In the genomic region with DNA sequence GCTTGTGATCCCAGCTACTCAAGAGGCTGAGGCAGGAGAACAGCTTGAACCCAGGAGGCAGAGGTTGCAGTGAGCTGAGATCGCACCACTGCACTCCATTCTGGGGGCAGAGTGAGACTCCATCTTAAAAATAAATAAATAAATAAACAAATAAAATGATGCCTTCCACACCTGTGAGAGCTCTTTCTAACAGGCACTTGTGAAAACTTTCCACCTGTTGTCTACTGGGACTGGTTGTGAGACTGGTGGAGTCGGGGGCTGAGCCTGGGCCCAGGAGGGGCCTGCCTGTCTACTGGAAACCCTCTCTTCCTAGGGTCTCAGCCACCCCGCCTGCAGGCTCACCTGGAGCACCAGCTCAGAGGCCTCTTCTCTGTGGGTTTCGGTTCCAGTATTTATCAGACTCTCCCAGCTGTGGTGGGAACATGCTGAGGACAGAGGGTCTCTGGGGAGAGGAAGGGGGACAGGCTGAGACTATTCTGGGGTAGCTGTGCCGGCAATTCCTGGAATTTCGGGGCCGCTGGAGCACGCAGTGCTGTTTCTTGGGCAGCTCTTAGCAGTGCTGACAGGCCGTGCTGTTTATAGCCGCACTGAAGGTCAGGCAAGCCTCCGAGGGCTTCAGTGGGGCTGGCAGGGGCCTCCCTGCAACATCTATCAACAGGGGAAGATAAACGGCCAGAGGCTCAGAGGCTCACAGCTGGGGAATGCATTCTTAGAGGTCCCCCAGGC, we compare ENCODE assay signal across 11 cellular contexts. TPM values are rescaled to one million over a fixed set of nuclear protein-coding genes. Genes with fewer than 3 reads are reported as not detected.
DNase-seq lines count a peak whose midpoint lies in the region; ATAC-seq, FAIRE-seq and TF ChIP-seq lines count a peak whose summit lies in the region.
"Had no signal": no experiment of that assay in that cellular context is flagged by ENCODE, and none has a peak within 500 bp of the region (broad histone marks: within the 10 kb centered on the region; RNA-seq: fewer than 3 reads in every experiment).

No MANE protein-coding gene starts in this region.

- H3K27me3 ChIP-seq in K562 (ENCODE audit: control insufficient read depth in 2 of 2, insufficient read depth in 2 of 2, low read length in 2 of 2) (peaks cover 0 to 18% of the 10 kb centered on the region in 2 experiments; a peak in 2 of 5 replicates), gastrocnemius medialis (no peaks in the 10 kb centered on the region)
- no peaks in the 10 kb centered on the region for H3K27me3 ChIP-seq in CD8-positive, alpha-beta T cell (ENCODE audit: insufficient read depth, low read length)

- no peak for TF ChIP-seq POLR2A in GM12891 (IDR thresholded peaks at IDR 0.05; ENCODE audit: low read depth, low read length)
- TF ChIP-seq POLR2A in K562 (conservative IDR thresholded peaks at IDR 0.05), result no peak
- peak; percentile 8 to 25 for TF ChIP-seq POLR2A in gastrocnemius medialis (IDR thresholded peaks at IDR 0.05)

- no peaks in the 10 kb centered on the region for H3K4me1 Mint-ChIP-seq in CD8-positive, alpha-beta T cell (ENCODE audit: low read depth)

- no peak for TF ChIP-seq RAD21 in K562 (CRISPR knock-in tag; conservative IDR thresholded peaks at IDR 0.05 in 1 of 2, IDR thresholded peaks at IDR 0.05 in 1 of 2)

- FAIRE-seq in GM12891 (lab: Jason Lieb, UNC), result no peak
- FAIRE-seq in K562 (lab: Jason Lieb, UNC), result no peak

- no peaks in the 10 kb centered on the region for H3K9me3 Mint-ChIP-seq in CD8-positive, alpha-beta T cell

- in situ Hi-C loops in K562 (cut with MboI), result no loop called here
- in situ Hi-C loops in gastrocnemius medialis (cut with MboI; ENCODE audit: low sequenced_read_pairs in 4 of 4), result loop anchor here in 1 of 4 donors (10.0 kb wide), 1 partner anchor 147 kb away; a partner anchor contains a TSS

- H3K9me1 ChIP-seq in K562 (ENCODE audit: control insufficient read depth, insufficient read depth, low read length), result no peaks in the 10 kb centered on the region

- peaks cover 3 to 9% of the 10 kb centered on the region in 2 experiments; a peak in 2 of 5 replicates for H3K4me1 ChIP-seq in K562 (replicated peaks in 1 of 2; ENCODE audit: control insufficient read depth in 2 of 2, insufficient read depth in 2 of 2, low read length in 2 of 2)
- peaks cover 89 to 97% of the 10 kb centered on the region in 2 donors for H3K4me1 ChIP-seq in gastrocnemius medialis
- no peaks in the 10 kb centered on the region for H3K4me1 ChIP-seq in CD8-positive, alpha-beta T cell (ENCODE audit: insufficient read depth, low read length)

- no peak for TF ChIP-seq EP300 in K562 (IDR thresholded peaks at IDR 0.05; ENCODE audit: low read length)

- H3K36me3 ChIP-seq in K562 (ENCODE audit: control insufficient read depth, insufficient read depth, low read length), result no peaks in the 10 kb centered on the region
- H3K36me3 ChIP-seq in gastrocnemius medialis, result no peaks in the 10 kb centered on the region
- no peaks in the 10 kb centered on the region for H3K36me3 ChIP-seq in CD8-positive, alpha-beta T cell (ENCODE audit: insufficient read depth, low read length)

- no peaks in the 10 kb centered on the region for H3K9me3 ChIP-seq in K562 (replicated peaks; ENCODE audit: control insufficient read depth, insufficient read depth, low read depth, low read length)
- H3K9me3 ChIP-seq in gastrocnemius medialis, result no peaks in the 10 kb centered on the region
- no peaks in the 10 kb centered on the region for H3K9me3 ChIP-seq in CD8-positive, alpha-beta T cell (ENCODE audit: low read length)

- H4K20me1 ChIP-seq in K562 (replicated peaks; ENCODE audit: control insufficient read depth, insufficient read depth, low read length), result no peaks in the 10 kb centered on the region

- no TSS peak for BruUV-seq in K562 (replicated peaks; lab: Mats Ljungman, UMichigan)

- ATAC-seq in K562 (peak; percentile 64), gastrocnemius medialis (peak in 1 of 2 donors; percentile 6), HG02798 (IDR thresholded peaks at IDR 0.05; ENCODE audit: poor library complexity, unreplicated experiment) (no peak), HG02588 (IDR thresholded peaks at IDR 0.05; ENCODE audit: unreplicated experiment) (no peak)
- no peak for ATAC-seq in CD8-positive, alpha-beta T cell

- peak overlapping the region in 1 of 2 experiments; percentile 6; a peak in 2 of 4 replicates for H3K9ac ChIP-seq in K562 (ENCODE audit: insufficient read depth in 1 of 2, low read depth in 2 of 2, low read length in 2 of 2)

- WGBS in K562 (ENCODE audit: insufficient coverage, low coverage, missing lambda C conversion rate), result 9% methylated on average over 12 of the region's 12 CpGs

- H3K4me2 ChIP-seq in K562 (ENCODE audit: insufficient read depth, low read length), result no peak overlapping the region

- intact Hi-C loops in K562 (cut with micrococcal nuclease), result no loop called here
- intact Hi-C loops in gastrocnemius medialis (cut with DNase I; ENCODE audit: low total_unique reads), result loop anchor here (5.0 kb wide), 1 partner anchor 140 kb away; no protein-coding TSS in a partner anchor
- intact Hi-C loops in CD8-positive, alpha-beta T cell (cut with DNase I, micrococcal nuclease), result no loop called here

- H3K4me3 ChIP-seq in K562 (no peak overlapping the region), gastrocnemius medialis (peak overlapping the region; percentile 51 to 79 (median 69))
- H3K4me3 ChIP-seq in CD8-positive, alpha-beta T cell (ENCODE audit: low read depth, low read length), result no peak overlapping the region

- H3K36me3 Mint-ChIP-seq in CD8-positive, alpha-beta T cell, result no peaks in the 10 kb centered on the region

- no peak overlapping the region for H3K4me3 Mint-ChIP-seq in CD8-positive, alpha-beta T cell

- POLR2A ChIA-PET in K562 (lab: Yijun Ruan, JAX), result interaction anchor here (0.5 to 0.6 kb wide), 4 partner anchors 10 to 282 kb away, joined by 3 to 4 read pairs (median 3); no protein-coding TSS in a partner anchor
- POLR2A ChIA-PET in CD8-positive, alpha-beta T cell (lab: Charles Lee), result no interaction called here

- no peak overlapping the region for H3K27ac ChIP-seq in K562 (ENCODE audit: extremely low read depth, low read depth, low read length)
- peak overlapping the region; percentile 98 to 100 (median 99) for H3K27ac ChIP-seq in gastrocnemius medialis
- H3K27ac ChIP-seq in CD8-positive, alpha-beta T cell (ENCODE audit: low read depth, low read length), result no peak overlapping the region

- CTCF ChIA-PET in K562 (lab: Yijun Ruan, JAX; ENCODE audit: low intra/inter-chr PET ratio), result no interaction called here
- CTCF ChIA-PET in CD8-positive, alpha-beta T cell (lab: Charles Lee), result interaction anchor here (1.2 kb wide), 1 partner anchor 22 kb away, joined by 3 read pairs; no protein-coding TSS in a partner anchor

- DNase-seq in GM12891 (ENCODE audit: insufficient read length, low spot score), result peak; percentile 53
- peak in 2 of 4 experiments; percentile 34 for DNase-seq in K562 (ENCODE audit: extremely low read depth in 1 of 4, low spot score in 3 of 4)
- DNase-seq in iPS-NIHi7 (ENCODE audit: extremely low spot score), result peak; percentile 60
- DNase-seq in gastrocnemius medialis, result peak; percentile 43 to 81
- no peak for DNase-seq in dedifferentiated amniotic fluid mesenchymal stem cell (ENCODE audit: extremely low spot score)
- DNase-seq in CD8-positive, alpha-beta T cell, result no peak
- DNase-seq: kidney glomerular epithelial cell, NCI-H1436 treated with DMSO at 0.1 percent for 48 hours had no signal

- H2AFZ ChIP-seq in K562 (ENCODE audit: low read depth, low read length), result peak overlapping the region; percentile 38; the same call in 1 of the 2 replicates

- H3K79me2 ChIP-seq in K562 (ENCODE audit: control insufficient read depth, insufficient read depth, low read length), result no peaks in the 10 kb centered on the region

- H3K27ac Mint-ChIP-seq in CD8-positive, alpha-beta T cell, result no peak overlapping the region

- H3K27me3 Mint-ChIP-seq in CD8-positive, alpha-beta T cell (ENCODE audit: low read depth), result no peaks in the 10 kb centered on the region

- TF ChIP-seq CTCF in K562 (IDR thresholded peaks at IDR 0.05 in 2 of 3, conservative IDR thresholded peaks at IDR 0.05 in 1 of 3; ENCODE audit: insufficient read depth in 2 of 3, low read depth in 1 of 3, low read length in 3 of 3), result no peak
- TF ChIP-seq CTCF in gastrocnemius medialis (IDR thresholded peaks at IDR 0.05 in 4 of 5, conservative IDR thresholded peaks at IDR 0.05 in 1 of 5), result no peak
- no peak for TF ChIP-seq CTCF in CD8-positive, alpha-beta T cell (IDR thresholded peaks at IDR 0.05)

RNA-seq across cellular contexts. Expression of a gene that starts 3.8 kb away (rescaled TPM):
- 0.12 TPM for polyA plus RNA-seq in GM12891 (2012; ENCODE audit: low read depth, missing spikeins)
- not detected in 2 replicates for total RNA-seq in K562 (2011; cell fraction: chromatin; rRNA removed; ENCODE audit: low replicate concordance)
- total RNA-seq in K562 (2011; cell fraction: nucleolus; rRNA removed), result not detected in 2 replicates
- total RNA-seq in K562 (2011; cell fraction: nucleoplasm; rRNA removed), result not detected in 2 replicates
- total RNA-seq in K562 (2014; rRNA removed) (not detected in 2 replicates), K562 (2014; rRNA removed; fragmentation: Illumina TruSeq; extraction: Trizol) (not detected in 2 replicates), K562 (2015; rRNA removed; fragmentation: Illumina TruSeq; extraction: Trizol) (not detected in 2 replicates), K562 (2021) (not detected in 2 replicates), gastrocnemius medialis (100 to 1,000 TPM; 164 to 305 (median 227) TPM)
- polyA plus RNA-seq in K562 (2011; rRNA removed) (not detected in 2 replicates), K562 (2014; fragmentation: Illumina TruSeq; extraction: Trizol) (not detected in 2 replicates), K562 (2014; fragmentation: Nextera tagmentation; extraction: Ambion mirVana) (not detected), K562 (2014; rRNA removed) (0.03 TPM in 1 of 2 replicates, not detected in the other)
- polyA plus RNA-seq in K562 (2011; cell fraction: cytosol; rRNA removed), result 0.03 TPM in 1 of 2 replicates, not detected in the other
- polyA plus RNA-seq in K562 (2011; cell fraction: nucleus; rRNA removed), result not detected in 2 replicates
- polyA plus RNA-seq in K562 (2012), result 0.06 and 0.12 TPM in 2 replicates
- polyA minus RNA-seq in K562 (2011; rRNA and poly(A)+ RNA removed), result not detected in 2 replicates
- not detected in 2 replicates for polyA minus RNA-seq in K562 (2011; cell fraction: cytosol; rRNA and poly(A)+ RNA removed)
- not detected in 2 replicates for polyA minus RNA-seq in K562 (2011; cell fraction: nucleus; rRNA and poly(A)+ RNA removed)
- total RNA-seq in CD8-positive, alpha-beta T cell, result not detected

RNA-seq across cellular contexts. Expression of a gene that starts 17.8 kb away (rescaled TPM):
- not detected for polyA plus RNA-seq in GM12891 (2012; ENCODE audit: low read depth, missing spikeins)
- not detected in 2 replicates for total RNA-seq in K562 (2011; cell fraction: chromatin; rRNA removed; ENCODE audit: low replicate concordance)
- total RNA-seq in K562 (2011; cell fraction: nucleolus; rRNA removed), result not detected in 2 replicates
- not detected in 2 replicates for total RNA-seq in K562 (2011; cell fraction: nucleoplasm; rRNA removed)
- total RNA-seq in K562 (2014; rRNA removed) (not detected in 2 replicates), K562 (2014; rRNA removed; fragmentation: Illumina TruSeq; extraction: Trizol) (not detected in 2 replicates), K562 (2015; rRNA removed; fragmentation: Illumina TruSeq; extraction: Trizol) (not detected in 2 replicates), K562 (2021) (not detected in 2 replicates), gastrocnemius medialis (1 to 10 TPM in 1 of 4 donors, under 1 TPM in 2, not detected in 1; 0.13 to 4.2 (median 0.92) TPM)
- polyA plus RNA-seq in K562 (2011; rRNA removed) (not detected in 2 replicates), K562 (2014; fragmentation: Illumina TruSeq; extraction: Trizol) (not detected in 2 replicates), K562 (2014; fragmentation: Nextera tagmentation; extraction: Ambion mirVana) (not detected), K562 (2014; rRNA removed) (not detected in 2 replicates)
- polyA plus RNA-seq in K562 (2011; cell fraction: cytosol; rRNA removed), result not detected in 2 replicates
- polyA plus RNA-seq in K562 (2011; cell fraction: nucleus; rRNA removed), result not detected in 2 replicates
- not detected in 2 replicates for polyA plus RNA-seq in K562 (2012)
- not detected in 2 replicates for polyA minus RNA-seq in K562 (2011; rRNA and poly(A)+ RNA removed)
- not detected in 2 replicates for polyA minus RNA-seq in K562 (2011; cell fraction: cytosol; rRNA and poly(A)+ RNA removed)
- not detected in 2 replicates for polyA minus RNA-seq in K562 (2011; cell fraction: nucleus; rRNA and poly(A)+ RNA removed)
- not detected for total RNA-seq in CD8-positive, alpha-beta T cell
- total RNA-seq: renal cortical epithelial cell had no signal

Comparison
In these comparisons a context has a peak if more than half of its experiments do, and no peak if none do; other contexts are left out.
1. DNase-seq: peak in GM12891 (single experiment), iPS-NIHi7 (single experiment) and gastrocnemius medialis (2 of 2); none in dedifferentiated amniotic fluid mesenchymal stem cell (single experiment) and CD8-positive, alpha-beta T cell (0 of 7).
2. POLR2A ChIP-seq: peak in gastrocnemius medialis (2 of 2); none in GM12891 (single experiment) and K562 (single experiment).
3. H3K27ac ChIP-seq: peak in gastrocnemius medialis (4 of 4); none in K562 (single experiment) and CD8-positive, alpha-beta T cell (single experiment).
4. H3K4me3 ChIP-seq: peak in gastrocnemius medialis (4 of 4); none in K562 (single experiment) and CD8-positive, alpha-beta T cell (single experiment).
5. RNA of a gene that starts 3.8 kb away (total RNA-seq): 164 to 305 TPM in gastrocnemius medialis; not detected in CD8-positive, alpha-beta T cell and not detected in K562; every median in the first group is over 100 times any median in the second.